In genomic region chr5:10441992-10442435, GRCh38 we compare ENCODE assay signal across 8 cellular contexts. TPM values are rescaled to one million over a fixed set of nuclear protein-coding genes. Genes with fewer than 3 reads are reported as not detected.
DNase-seq lines count a peak whose midpoint lies in the region; ATAC-seq lines count a peak whose summit lies in the region.

No MANE protein-coding gene starts in this region.

- peak overlapping the region; percentile 87 to 94 (median 90) for H3K4me3 Mint-ChIP-seq in CD4-positive, CD25-positive, alpha-beta regulatory T cell
- H3K4me3 Mint-ChIP-seq in activated naive CD8-positive, alpha-beta T cell treated with anti-CD3 and anti-CD28 coated beads, Interleukin-2, amount 50 U/mL, for 24 hours, result peak overlapping the region; percentile 80
- peak overlapping the region; percentile 86 to 89 (median 89) for H3K4me3 Mint-ChIP-seq in immature natural killer cell

- H3K9ac ChIP-seq in stomach smooth muscle (ENCODE audit: low read length in 2 of 2), result peak overlapping the region in 1 of 2 donors; percentile 35

- no peaks in the 10 kb centered on the region for H3K36me3 ChIP-seq in CD4-positive, CD25-positive, alpha-beta regulatory T cell (ENCODE audit: control insufficient read depth, insufficient read depth, low read length)
- H3K36me3 ChIP-seq in stomach smooth muscle (ENCODE audit: control insufficient read depth in 2 of 2, insufficient read depth in 2 of 2, low read length in 2 of 2), result peaks cover 5% of the 10 kb centered on the region in 2 donors

- peaks cover 12% of the 10 kb centered on the region for H3K36me3 Mint-ChIP-seq in CD4-positive, CD25-positive, alpha-beta regulatory T cell
- H3K36me3 Mint-ChIP-seq in activated naive CD8-positive, alpha-beta T cell treated with anti-CD3 and anti-CD28 coated beads, Interleukin-2, amount 50 U/mL, for 24 hours (ENCODE audit: low read depth), result no peaks in the 10 kb centered on the region
- peaks cover 0 to 5% (median 0%) of the 10 kb centered on the region in 3 donors for H3K36me3 Mint-ChIP-seq in immature natural killer cell

- H3K4me1 Mint-ChIP-seq in CD4-positive, CD25-positive, alpha-beta regulatory T cell, result peaks cover 35 to 58% (median 42%) of the 10 kb centered on the region in 4 donors
- peaks cover 40% of the 10 kb centered on the region for H3K4me1 Mint-ChIP-seq in activated naive CD8-positive, alpha-beta T cell treated with anti-CD3 and anti-CD28 coated beads, Interleukin-2, amount 50 U/mL, for 24 hours
- H3K4me1 Mint-ChIP-seq in immature natural killer cell, result peaks cover 50 to 53% of the 10 kb centered on the region in 2 donors

- no peaks in the 10 kb centered on the region for H3K9me3 ChIP-seq in CD4-positive, CD25-positive, alpha-beta regulatory T cell (ENCODE audit: control insufficient read depth in 2 of 2, low read length in 2 of 2)
- H3K9me3 ChIP-seq in stomach smooth muscle (ENCODE audit: control insufficient read depth in 2 of 2, low read length in 2 of 2), result no peaks in the 10 kb centered on the region

- H3K4me1 ChIP-seq in CD4-positive, CD25-positive, alpha-beta regulatory T cell (ENCODE audit: control insufficient read depth, insufficient read depth, low read length, poor library complexity, severe bottlenecking), result peaks cover 57% of the 10 kb centered on the region
- H3K4me1 ChIP-seq in stomach smooth muscle (ENCODE audit: control insufficient read depth, insufficient read depth, low read length), result peaks cover 7% of the 10 kb centered on the region

- peak overlapping the region; percentile 79 for H3K4me3 ChIP-seq in CD4-positive, CD25-positive, alpha-beta regulatory T cell (ENCODE audit: low read depth, low read length)
- peak overlapping the region; percentile 84 to 88 for H3K4me3 ChIP-seq in stomach smooth muscle (ENCODE audit: low read length in 2 of 2)

- ATAC-seq in CD4-positive, CD25-positive, alpha-beta regulatory T cell (ENCODE audit: low read depth in 2 of 2), result peak; percentile 26 to 39
- ATAC-seq in GM19395 (IDR thresholded peaks at IDR 0.05; ENCODE audit: unreplicated experiment) (peak; percentile 62), HG03354 (IDR thresholded peaks at IDR 0.05; ENCODE audit: poor library complexity, severe bottlenecking, unreplicated experiment) (peak; percentile 49)
- peak; percentile 42 for ATAC-seq in activated naive CD8-positive, alpha-beta T cell treated with anti-CD3 and anti-CD28 coated beads, Interleukin-2, amount 50 U/mL, for 24 hours

- no peak for DNase-seq in CD4-positive, CD25-positive, alpha-beta regulatory T cell
- no peak for DNase-seq in activated naive CD8-positive, alpha-beta T cell treated with anti-CD3 and anti-CD28 coated beads, Interleukin-2, amount 50 U/mL, for 24 hours
- DNase-seq in immature natural killer cell, result no peak
- no peak for DNase-seq in stimulated activated CD4-positive, alpha-beta T cell treated with anti-CD3 and anti-CD28 coated beads, Interleukin-15, amount 100 ng/mL, for 24 hours
- DNase-seq in stimulated activated CD4-positive, alpha-beta T cell treated with anti-CD3 and anti-CD28 coated beads, Interleukin-2, amount 100 ng/mL, for 48 hours, result no peak

- H3K27ac Mint-ChIP-seq in CD4-positive, CD25-positive, alpha-beta regulatory T cell, result peak overlapping the region; percentile 60 to 76 (median 66)
- no peak overlapping the region for H3K27ac Mint-ChIP-seq in activated naive CD8-positive, alpha-beta T cell treated with anti-CD3 and anti-CD28 coated beads, Interleukin-2, amount 50 U/mL, for 24 hours
- H3K27ac Mint-ChIP-seq in immature natural killer cell, result peak overlapping the region in 4 of 6 donors; percentile 21 to 61 (median 51)

- H3K27me3 ChIP-seq in CD4-positive, CD25-positive, alpha-beta regulatory T cell (ENCODE audit: control insufficient read depth, insufficient read depth, low read length), result no peaks in the 10 kb centered on the region
- H3K27me3 ChIP-seq in stomach smooth muscle (ENCODE audit: control insufficient read depth in 1 of 2, insufficient read depth in 2 of 2, low read length in 2 of 2), result no peaks in the 10 kb centered on the region

- peaks cover 0 to 4% (median 3%) of the 10 kb centered on the region in 7 donors for H3K9me3 Mint-ChIP-seq in CD4-positive, CD25-positive, alpha-beta regulatory T cell
- H3K9me3 Mint-ChIP-seq in activated naive CD8-positive, alpha-beta T cell treated with anti-CD3 and anti-CD28 coated beads, Interleukin-2, amount 50 U/mL, for 24 hours, result peaks cover 4% of the 10 kb centered on the region
- no peaks in the 10 kb centered on the region for H3K9me3 Mint-ChIP-seq in immature natural killer cell

- H3K27me3 Mint-ChIP-seq in CD4-positive, CD25-positive, alpha-beta regulatory T cell, result no peaks in the 10 kb centered on the region
- peaks cover 12% of the 10 kb centered on the region for H3K27me3 Mint-ChIP-seq in activated naive CD8-positive, alpha-beta T cell treated with anti-CD3 and anti-CD28 coated beads, Interleukin-2, amount 50 U/mL, for 24 hours
- peaks cover 4 to 8% (median 5%) of the 10 kb centered on the region in 3 donors for H3K27me3 Mint-ChIP-seq in immature natural killer cell (ENCODE audit: low read depth in 3 of 3)

- peak overlapping the region; percentile 50 for H3K27ac ChIP-seq in CD4-positive, CD25-positive, alpha-beta regulatory T cell (ENCODE audit: insufficient read depth, low read length, poor library complexity, severe bottlenecking)
- H3K27ac ChIP-seq in stomach smooth muscle (ENCODE audit: low read length), result no peak overlapping the region

RNA-seq across cellular contexts. Expression of gene ROPN1L, which starts 0.3 kb away (rescaled TPM):
- 3.0 TPM for total RNA-seq in CD4-positive, CD25-positive, alpha-beta regulatory T cell
- polyA plus RNA-seq in CD4-positive, CD25-positive, alpha-beta regulatory T cell, result 10 to 100 TPM in 1 of 4 donors, 1 to 10 TPM in 3; 4.2 to 14.4 (median 7.3) TPM
- 1 to 10 TPM; 4.3 to 9.1 (median 5.8) TPM for polyA plus RNA-seq in immature natural killer cell
